ENCODE assay signal across 33 cellular contexts in genomic region chr6:21491955-21492354, GRCh38.
"Had no signal": no experiment of that assay in that cellular context is flagged by ENCODE, and none has a peak within 500 bp of the region (broad histone marks: within the 10 kb centered on the region; RNA-seq: fewer than 3 reads in every experiment).

No MANE protein-coding gene starts in this region.

- H3K27ac ChIP-seq: adrenal gland, body of pancreas, brain microvascular endothelial cell, breast epithelium, VCaP had no signal

- DNase-seq: activated B cell treated with CpG ODN at 0.5 μM for 24 hours; activated CD4-positive, alpha-beta memory T cell treated with anti-CD3 and anti-CD28 coated beads for 36 hours; activated CD4-positive, alpha-beta T cell treated with anti-CD3 and anti-CD28 coated beads for 4 hours; activated CD4-positive, alpha-beta T cell treated with anti-CD3 and anti-CD28 coated beads, Interleukin-2, amount 10 ng/mL, durations not matched to agents 24 days and 14 days; activated CD4-positive, alpha-beta T cell treated with anti-CD3 and anti-CD28 coated beads, Interleukin-2, amount 50 U/mL, for 1 hour; activated CD4-positive, alpha-beta T cell treated with anti-CD3 and anti-CD28 coated beads, Interleukin-2, amount 50 U/mL, for 4 hours; activated CD4-positive, CD25-positive, alpha-beta regulatory T cell treated with anti-CD3 and anti-CD28 coated beads, Interleukin-2, amount 50 U/mL, for 72 hours; activated CD8-positive, alpha-beta memory T cell treated with anti-CD3 and anti-CD28 coated beads, Interleukin-2, amount 50 U/mL, for 4 hours; activated CD8-positive, alpha-beta T cell treated with anti-CD3 and anti-CD28 coated beads for 36 hours; activated effector memory CD4-positive, alpha-beta T cell treated with anti-CD3 and anti-CD28 coated beads, Interleukin-2, amount 50 U/mL, for 16 hours; activated gamma-delta T cell treated with Interleukin-2 at 50 U/mL for 16 hours; activated naive CD4-positive, alpha-beta T cell; activated naive CD4-positive, alpha-beta T cell treated with anti-CD3 and anti-CD28 coated beads for 36 hours; activated naive CD4-positive, alpha-beta T cell treated with anti-CD3 and anti-CD28 coated beads, Interleukin-2, amount 50 U/mL, for 16 hours; activated naive CD8-positive, alpha-beta T cell treated with anti-CD3 and anti-CD28 coated beads for 36 hours; activated T-cell treated with anti-CD3 and anti-CD28 coated beads for 4 hours; activated T-cell treated with anti-CD3 and anti-CD28 coated beads, Interleukin-2, amount 50 U/mL, for 1 hour; activated T-cell treated with anti-CD3 and anti-CD28 coated beads, Interleukin-2, amount 50 U/mL, for 4 hours; activated T-cell treated with anti-CD3 and anti-CD28 coated beads, Interleukin-2, amount 50 U/mL, for 72 hours; adrenal gland; amniotic stem cell; aorta; body of pancreas; brain microvascular endothelial cell; central memory CD4-positive, alpha-beta T cell; T-helper 17 cell had no signal

- H3K4me3 ChIP-seq: adrenal gland, body of pancreas, breast epithelium had no signal

- H3K4me1 Mint-ChIP-seq: activated B cell treated with CpG ODN at 0.5 μM for 24 hours; activated CD4-positive, alpha-beta T cell treated with anti-CD3 and anti-CD28 coated beads, Interleukin-2, amount 10 ng/mL, durations not matched to agents 24 days and 14 days; activated naive CD8-positive, alpha-beta T cell treated with anti-CD3 and anti-CD28 coated beads for 36 hours; activated T-helper 17 cell treated with anti-CD3 and anti-CD28 coated beads, Interleukin-2, amount 50 U/mL, for 72 hours; T-helper 17 cell had no signal

- H3K9me3 Mint-ChIP-seq: activated B cell treated with CpG ODN at 0.5 μM for 24 hours; activated CD4-positive, alpha-beta memory T cell treated with anti-CD3 and anti-CD28 coated beads for 36 hours; activated CD4-positive, alpha-beta T cell treated with anti-CD3 and anti-CD28 coated beads, Interleukin-2, amount 10 ng/mL, durations not matched to agents 24 days and 14 days; activated CD8-positive, alpha-beta T cell treated with anti-CD3 and anti-CD28 coated beads for 36 hours; activated naive CD4-positive, alpha-beta T cell treated with anti-CD3 and anti-CD28 coated beads for 36 hours; activated naive CD4-positive, alpha-beta T cell treated with anti-CD3 and anti-CD28 coated beads, Interleukin-2, amount 50 U/mL, for 72 hours; activated naive CD8-positive, alpha-beta T cell treated with anti-CD3 and anti-CD28 coated beads for 36 hours; activated T-cell treated with anti-CD3 and anti-CD28 coated beads, Interleukin-2, amount 50 U/mL, for 4 hours; activated T-cell treated with anti-CD3 and anti-CD28 coated beads, Interleukin-2, amount 50 U/mL, for 72 hours; activated T-helper 1 cell treated with anti-CD3 and anti-CD28 coated beads, Interleukin-12 subunit alpha, Interleukin-12 subunit beta, Interleukin-2, Interleukin-4 antibody, amounts not matched to agents 30 ng/mL and 10 ng/mL and 1 ng/mL, durations not matched to agents 14 hours and 24 hours and 36 hours; activated T-helper 17 cell treated with anti-CD3 and anti-CD28 coated beads, Interleukin-2, amount 50 U/mL, for 72 hours had no signal

- H3K27me3 ChIP-seq: adrenal gland, body of pancreas, brain microvascular endothelial cell, breast epithelium had no signal

- H3K27me3 Mint-ChIP-seq: activated B cell treated with CpG ODN at 0.5 μM for 24 hours; activated CD4-positive, alpha-beta memory T cell treated with anti-CD3 and anti-CD28 coated beads for 36 hours; activated CD4-positive, alpha-beta T cell treated with anti-CD3 and anti-CD28 coated beads, Interleukin-2, amount 10 ng/mL, durations not matched to agents 24 days and 14 days; activated CD8-positive, alpha-beta T cell treated with anti-CD3 and anti-CD28 coated beads for 36 hours; activated naive CD8-positive, alpha-beta T cell treated with anti-CD3 and anti-CD28 coated beads for 36 hours; T-helper 17 cell had no signal

- FAIRE-seq: astrocyte, TTC549 had no signal

- H3K27ac Mint-ChIP-seq: activated B cell treated with CpG ODN at 0.5 μM for 24 hours; activated CD4-positive, alpha-beta memory T cell treated with anti-CD3 and anti-CD28 coated beads for 36 hours; activated CD4-positive, alpha-beta T cell treated with anti-CD3 and anti-CD28 coated beads, Interleukin-2, amount 10 ng/mL, durations not matched to agents 24 days and 14 days; activated CD8-positive, alpha-beta T cell treated with anti-CD3 and anti-CD28 coated beads for 36 hours; activated naive CD4-positive, alpha-beta T cell treated with anti-CD3 and anti-CD28 coated beads for 36 hours; activated naive CD4-positive, alpha-beta T cell treated with anti-CD3 and anti-CD28 coated beads, Interleukin-2, amount 50 U/mL, for 72 hours; activated naive CD8-positive, alpha-beta T cell treated with anti-CD3 and anti-CD28 coated beads for 36 hours; activated T-cell treated with anti-CD3 and anti-CD28 coated beads, Interleukin-2, amount 50 U/mL, for 72 hours; activated T-helper 1 cell treated with anti-CD3 and anti-CD28 coated beads, Interleukin-12 subunit alpha, Interleukin-12 subunit beta, Interleukin-2, Interleukin-4 antibody, amounts not matched to agents 30 ng/mL and 10 ng/mL and 1 ng/mL, durations not matched to agents 14 hours and 24 hours and 36 hours; activated T-helper 17 cell treated with anti-CD3 and anti-CD28 coated beads, Interleukin-2, amount 50 U/mL, for 72 hours; T-helper 17 cell had no signal

- H3K9me3 ChIP-seq: adrenal gland, body of pancreas, breast epithelium had no signal

- H3K4me1 ChIP-seq: body of pancreas, breast epithelium had no signal

- H3K36me3 Mint-ChIP-seq: activated CD4-positive, alpha-beta memory T cell treated with anti-CD3 and anti-CD28 coated beads for 36 hours; activated naive CD4-positive, alpha-beta T cell treated with anti-CD3 and anti-CD28 coated beads, Interleukin-2, amount 50 U/mL, for 72 hours; activated naive CD8-positive, alpha-beta T cell treated with anti-CD3 and anti-CD28 coated beads for 36 hours had no signal

- H3K36me3 ChIP-seq: adrenal gland, brain microvascular endothelial cell, breast epithelium had no signal

- H3K4me3 Mint-ChIP-seq: activated B cell treated with CpG ODN at 0.5 μM for 24 hours; activated CD4-positive, alpha-beta memory T cell treated with anti-CD3 and anti-CD28 coated beads for 36 hours; activated CD4-positive, alpha-beta T cell treated with anti-CD3 and anti-CD28 coated beads, Interleukin-2, amount 10 ng/mL, durations not matched to agents 24 days and 14 days; activated CD8-positive, alpha-beta T cell treated with anti-CD3 and anti-CD28 coated beads for 36 hours; activated naive CD4-positive, alpha-beta T cell treated with anti-CD3 and anti-CD28 coated beads for 36 hours; activated naive CD8-positive, alpha-beta T cell treated with anti-CD3 and anti-CD28 coated beads for 36 hours; activated T-cell treated with anti-CD3 and anti-CD28 coated beads, Interleukin-2, amount 50 U/mL, for 4 hours; activated T-cell treated with anti-CD3 and anti-CD28 coated beads, Interleukin-2, amount 50 U/mL, for 72 hours; activated T-helper 1 cell treated with anti-CD3 and anti-CD28 coated beads, Interleukin-12 subunit alpha, Interleukin-12 subunit beta, Interleukin-2, Interleukin-4 antibody, amounts not matched to agents 30 ng/mL and 10 ng/mL and 1 ng/mL, durations not matched to agents 14 hours and 24 hours and 36 hours; activated T-helper 17 cell treated with anti-CD3 and anti-CD28 coated beads, Interleukin-2, amount 50 U/mL, for 72 hours; T-helper 17 cell had no signal
